1 cellular context compared by ENCODE assay signal in genomic region chr5:159582756-159583523, GRCh38.
TF ChIP-seq lines count a peak whose summit lies in the region.

No MANE protein-coding gene starts in this region.

TF ChIP-seq in WTC11, 78 proteins besides CTCF, POLR2A, EP300 and RAD21 (continued from another document):
- TF ChIP-seq, protein P1, sequence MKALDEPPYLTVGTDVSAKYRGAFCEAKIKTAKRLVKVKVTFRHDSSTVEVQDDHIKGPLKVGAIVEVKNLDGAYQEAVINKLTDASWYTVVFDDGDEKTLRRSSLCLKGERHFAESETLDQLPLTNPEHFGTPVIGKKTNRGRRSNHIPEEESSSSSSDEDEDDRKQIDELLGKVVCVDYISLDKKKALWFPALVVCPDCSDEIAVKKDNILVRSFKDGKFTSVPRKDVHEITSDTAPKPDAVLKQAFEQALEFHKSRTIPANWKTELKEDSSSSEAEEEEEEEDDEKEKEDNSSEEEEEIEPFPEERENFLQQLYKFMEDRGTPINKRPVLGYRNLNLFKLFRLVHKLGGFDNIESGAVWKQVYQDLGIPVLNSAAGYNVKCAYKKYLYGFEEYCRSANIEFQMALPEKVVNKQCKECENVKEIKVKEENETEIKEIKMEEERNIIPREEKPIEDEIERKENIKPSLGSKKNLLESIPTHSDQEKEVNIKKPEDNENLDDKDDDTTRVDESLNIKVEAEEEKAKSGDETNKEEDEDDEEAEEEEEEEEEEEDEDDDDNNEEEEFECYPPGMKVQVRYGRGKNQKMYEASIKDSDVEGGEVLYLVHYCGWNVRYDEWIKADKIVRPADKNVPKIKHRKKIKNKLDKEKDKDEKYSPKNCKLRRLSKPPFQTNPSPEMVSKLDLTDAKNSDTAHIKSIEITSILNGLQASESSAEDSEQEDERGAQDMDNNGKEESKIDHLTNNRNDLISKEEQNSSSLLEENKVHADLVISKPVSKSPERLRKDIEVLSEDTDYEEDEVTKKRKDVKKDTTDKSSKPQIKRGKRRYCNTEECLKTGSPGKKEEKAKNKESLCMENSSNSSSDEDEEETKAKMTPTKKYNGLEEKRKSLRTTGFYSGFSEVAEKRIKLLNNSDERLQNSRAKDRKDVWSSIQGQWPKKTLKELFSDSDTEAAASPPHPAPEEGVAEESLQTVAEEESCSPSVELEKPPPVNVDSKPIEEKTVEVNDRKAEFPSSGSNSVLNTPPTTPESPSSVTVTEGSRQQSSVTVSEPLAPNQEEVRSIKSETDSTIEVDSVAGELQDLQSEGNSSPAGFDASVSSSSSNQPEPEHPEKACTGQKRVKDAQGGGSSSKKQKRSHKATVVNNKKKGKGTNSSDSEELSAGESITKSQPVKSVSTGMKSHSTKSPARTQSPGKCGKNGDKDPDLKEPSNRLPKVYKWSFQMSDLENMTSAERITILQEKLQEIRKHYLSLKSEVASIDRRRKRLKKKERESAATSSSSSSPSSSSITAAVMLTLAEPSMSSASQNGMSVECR (CRISPR knock-in tag; IDR thresholded peaks at IDR 0.05; ENCODE audit: borderline replicate concordance) = no peak
- TF ChIP-seq, protein P2, sequence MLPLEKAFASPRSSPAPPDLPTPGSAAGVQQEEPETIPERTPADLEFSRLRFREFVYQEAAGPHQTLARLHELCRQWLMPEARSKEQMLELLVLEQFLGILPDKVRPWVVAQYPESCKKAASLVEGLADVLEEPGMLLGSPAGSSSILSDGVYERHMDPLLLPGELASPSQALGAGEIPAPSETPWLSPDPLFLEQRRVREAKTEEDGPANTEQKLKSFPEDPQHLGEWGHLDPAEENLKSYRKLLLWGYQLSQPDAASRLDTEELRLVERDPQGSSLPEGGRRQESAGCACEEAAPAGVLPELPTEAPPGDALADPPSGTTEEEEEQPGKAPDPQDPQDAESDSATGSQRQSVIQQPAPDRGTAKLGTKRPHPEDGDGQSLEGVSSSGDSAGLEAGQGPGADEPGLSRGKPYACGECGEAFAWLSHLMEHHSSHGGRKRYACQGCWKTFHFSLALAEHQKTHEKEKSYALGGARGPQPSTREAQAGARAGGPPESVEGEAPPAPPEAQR (CRISPR knock-in tag; IDR thresholded peaks at IDR 0.05) = no peak
- TF ChIP-seq STAT6 (CRISPR knock-in tag; conservative IDR thresholded peaks at IDR 0.05; ENCODE audit: low read depth) (no peak), GTF2I (CRISPR knock-in tag; conservative IDR thresholded peaks at IDR 0.05) (no peak), OVOL2 (CRISPR knock-in tag; IDR thresholded peaks at IDR 0.05; ENCODE audit: borderline replicate concordance) (no peak)
